10 cellular contexts compared by ENCODE assay signal in the genomic region with DNA sequence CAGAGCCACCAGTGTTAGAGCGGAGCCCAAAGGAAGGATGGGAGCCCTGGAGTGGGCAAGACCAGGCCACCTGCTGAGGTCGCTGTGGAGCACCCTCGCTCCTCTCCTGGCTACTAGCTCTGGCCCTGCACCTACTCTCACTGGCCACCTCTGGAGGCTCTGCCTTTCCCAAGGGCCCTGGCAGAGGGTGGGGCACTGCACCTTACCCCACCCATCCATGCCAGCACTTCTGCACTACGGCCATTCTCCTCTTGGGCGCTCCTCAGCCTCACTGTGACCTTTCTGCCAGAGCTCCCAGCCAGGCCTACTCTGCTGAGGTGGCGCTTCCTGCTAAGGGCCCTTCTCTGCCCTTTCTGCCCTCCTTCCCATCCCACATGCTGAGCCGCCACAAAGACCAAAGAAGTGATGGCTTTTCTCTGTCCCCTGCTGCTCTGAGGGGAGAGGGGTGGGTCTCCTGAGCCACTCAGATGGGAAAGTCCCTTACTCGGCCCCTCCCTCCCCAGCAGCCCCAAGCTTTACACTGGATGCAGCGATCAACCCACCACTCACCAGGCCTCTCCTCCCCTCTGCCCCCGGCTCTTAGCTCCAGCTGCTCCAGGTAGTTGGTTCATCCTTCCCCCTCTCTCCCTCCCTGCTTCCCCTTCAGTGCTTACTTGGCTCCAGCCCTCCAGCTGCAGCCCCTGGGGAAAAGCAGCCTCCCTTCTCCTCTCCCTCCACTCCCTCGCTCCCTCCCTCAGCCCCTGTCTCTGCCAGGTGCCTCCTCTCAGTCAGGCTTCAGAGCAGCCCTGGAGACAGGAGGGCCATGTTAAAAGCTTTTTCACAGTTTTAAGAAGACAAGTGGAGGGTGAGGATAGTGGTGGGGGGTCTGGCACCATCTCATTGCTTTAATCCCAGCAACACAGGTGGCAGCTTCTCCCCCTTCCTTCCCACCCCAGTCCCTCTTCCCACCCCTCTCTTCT. TPM values are rescaled to one million over a fixed set of nuclear protein-coding genes. Genes with fewer than 3 reads are reported as not detected.
A peak's percentile ranks its signal among the peaks of the same experiment; 100 is the strongest.
DNase-seq lines count a peak whose midpoint lies in the region; ATAC-seq lines count a peak whose summit lies in the region.
"Had no signal": no experiment of that assay in that cellular context is flagged by ENCODE, and none has a peak within 500 bp of the region (broad histone marks: within the 10 kb centered on the region; RNA-seq: fewer than 3 reads in every experiment).

No MANE protein-coding gene starts in this region.

- H3K9me3 Mint-ChIP-seq in stimulated activated effector memory CD8-positive, alpha-beta T cell treated with anti-CD3 and anti-CD28 coated beads, Interleukin-12 subunit alpha, Interleukin-12 subunit beta, amount 100 ng/mL, for 72 hours = no peaks in the 10 kb centered on the region
- no peaks in the 10 kb centered on the region for H3K9me3 Mint-ChIP-seq in activated CD4-positive, alpha-beta T cell treated with anti-CD3 and anti-CD28 coated beads, Interleukin-2, amount 10 ng/mL, durations not matched to agents 7 days and 5 days

- H3K27ac Mint-ChIP-seq in stimulated activated effector memory CD8-positive, alpha-beta T cell treated with anti-CD3 and anti-CD28 coated beads, Interleukin-12 subunit alpha, Interleukin-12 subunit beta, amount 100 ng/mL, for 72 hours = peak overlapping the region; percentile 32
- H3K27ac Mint-ChIP-seq in activated CD4-positive, alpha-beta T cell treated with anti-CD3 and anti-CD28 coated beads, Interleukin-2, amount 10 ng/mL, durations not matched to agents 7 days and 5 days = no peak overlapping the region

- H3K4me3 ChIP-seq in ectodermal cell (ENCODE audit: insufficient read depth, low read depth, low read length) = no peak overlapping the region
- H3K4me3 ChIP-seq: upper lobe of left lung had no signal

- peak overlapping the region; percentile 91 for H3K27ac ChIP-seq in ectodermal cell (ENCODE audit: insufficient read depth, low read depth, low read length, poor library complexity, severe bottlenecking)
- H3K27ac ChIP-seq: upper lobe of left lung had no signal

- no peaks in the 10 kb centered on the region for H3K9me3 ChIP-seq in ectodermal cell (ENCODE audit: control insufficient read depth, low read length)
- H3K9me3 ChIP-seq: upper lobe of left lung had no signal

- no peaks in the 10 kb centered on the region for H3K27me3 ChIP-seq in ectodermal cell (ENCODE audit: control insufficient read depth, insufficient read depth, low read length, poor library complexity, severe bottlenecking)
- H3K27me3 ChIP-seq: upper lobe of left lung had no signal

- POLR2A ChIA-PET in activated CD4-positive, alpha-beta T cell treated with anti-CD3 and anti-CD28 coated beads, Interleukin-2, amount 10 ng/mL, durations not matched to agents 7 days and 5 days (lab: Charles Lee) = no interaction called here

- peaks cover 35% of the 10 kb centered on the region for H3K4me1 ChIP-seq in ectodermal cell (ENCODE audit: control insufficient read depth, insufficient read depth, low read length)
- H3K4me1 ChIP-seq: upper lobe of left lung had no signal

- ATAC-seq in stimulated activated effector memory CD8-positive, alpha-beta T cell treated with anti-CD3 and anti-CD28 coated beads, Interleukin-12 subunit alpha, Interleukin-12 subunit beta, amount 100 ng/mL, for 72 hours = peak; percentile 24

- WGBS in ectodermal cell, 2 experiments = 25 to 26% methylated on average over 11 of the region's 11 CpGs

- H3K27me3 Mint-ChIP-seq in activated CD4-positive, alpha-beta T cell treated with anti-CD3 and anti-CD28 coated beads, Interleukin-2, amount 10 ng/mL, durations not matched to agents 7 days and 5 days = no peaks in the 10 kb centered on the region

- peak; percentile 80 for DNase-seq in NCI-H82 (lab: John Stamatoyannopoulos, UW)
- no peak for DNase-seq in NCI-H82 treated with DMSO at 0.1 percent for 48 hours (lab: John Stamatoyannopoulos, UW; ENCODE audit: unreplicated experiment)
- peak; percentile 91 for DNase-seq in NCI-H345 (lab: John Stamatoyannopoulos, UW)
- no peak for DNase-seq in stimulated activated effector memory CD8-positive, alpha-beta T cell treated with anti-CD3 and anti-CD28 coated beads, Interleukin-12 subunit alpha, Interleukin-12 subunit beta, amount 100 ng/mL, for 72 hours (ENCODE audit: low spot score in 2 of 2)
- no peak for DNase-seq in glomerular visceral epithelial cell (ENCODE audit: extremely low spot score)
- DNase-seq in NCI-H146 (lab: John Stamatoyannopoulos, UW) = no peak
- no peak for DNase-seq in activated CD4-positive, alpha-beta T cell treated with anti-CD3 and anti-CD28 coated beads, Interleukin-2, amount 10 ng/mL, durations not matched to agents 7 days and 5 days
- DNase-seq: stimulated activated CD4-positive, alpha-beta T cell treated with anti-CD3 and anti-CD28 coated beads, Interleukin-4, amount 100 ng/mL, for 24 hours; upper lobe of left lung had no signal

- no peaks in the 10 kb centered on the region for H3K4me1 Mint-ChIP-seq in stimulated activated effector memory CD8-positive, alpha-beta T cell treated with anti-CD3 and anti-CD28 coated beads, Interleukin-12 subunit alpha, Interleukin-12 subunit beta, amount 100 ng/mL, for 72 hours
- no peaks in the 10 kb centered on the region for H3K4me1 Mint-ChIP-seq in activated CD4-positive, alpha-beta T cell treated with anti-CD3 and anti-CD28 coated beads, Interleukin-2, amount 10 ng/mL, durations not matched to agents 7 days and 5 days

- no peaks in the 10 kb centered on the region for H3K36me3 ChIP-seq in ectodermal cell (ENCODE audit: control insufficient read depth, insufficient read depth, low read length)

- peaks cover 23% of the 10 kb centered on the region for H3K36me3 Mint-ChIP-seq in stimulated activated effector memory CD8-positive, alpha-beta T cell treated with anti-CD3 and anti-CD28 coated beads, Interleukin-12 subunit alpha, Interleukin-12 subunit beta, amount 100 ng/mL, for 72 hours
- peaks cover 1% of the 10 kb centered on the region for H3K36me3 Mint-ChIP-seq in activated CD4-positive, alpha-beta T cell treated with anti-CD3 and anti-CD28 coated beads, Interleukin-2, amount 10 ng/mL, durations not matched to agents 7 days and 5 days (ENCODE audit: low read depth)

- H3K4me3 Mint-ChIP-seq in stimulated activated effector memory CD8-positive, alpha-beta T cell treated with anti-CD3 and anti-CD28 coated beads, Interleukin-12 subunit alpha, Interleukin-12 subunit beta, amount 100 ng/mL, for 72 hours = no peak overlapping the region
- H3K4me3 Mint-ChIP-seq in activated CD4-positive, alpha-beta T cell treated with anti-CD3 and anti-CD28 coated beads, Interleukin-2, amount 10 ng/mL, durations not matched to agents 7 days and 5 days = no peak overlapping the region

- CTCF ChIA-PET in activated CD4-positive, alpha-beta T cell treated with anti-CD3 and anti-CD28 coated beads, Interleukin-2, amount 10 ng/mL, durations not matched to agents 7 days and 5 days (lab: Charles Lee) = interaction anchor here (0.6 to 2.6 kb wide), 9 partner anchors 11 to 784 kb away, joined by 3 to 12 read pairs (median 3); a partner anchor contains a TSS

RNA-seq across cellular contexts. Expression of a gene that starts 14.8 kb away (rescaled TPM):
- 32.7 TPM for polyA plus RNA-seq in ectodermal cell (2013, experiment 1 of 4)
- polyA plus RNA-seq in ectodermal cell (2013, experiment 2 of 4) = 34.6 TPM
- 22.1 TPM for polyA plus RNA-seq in ectodermal cell (2013, experiment 3 of 4)
- polyA plus RNA-seq in ectodermal cell (2013, experiment 4 of 4) = 25.3 TPM
- 10 to 100 TPM; 38.4 to 40.2 TPM for total RNA-seq in activated CD4-positive, alpha-beta T cell treated with anti-CD3 and anti-CD28 coated beads, Interleukin-2, amount 10 ng/mL, durations not matched to agents 7 days and 5 days

RNA-seq across cellular contexts. Expression of a gene that starts 34.7 kb away (rescaled TPM):
- 12.0 TPM for polyA plus RNA-seq in ectodermal cell (2013, experiment 1 of 4)
- 12.4 TPM for polyA plus RNA-seq in ectodermal cell (2013, experiment 2 of 4)
- 12.6 TPM for polyA plus RNA-seq in ectodermal cell (2013, experiment 3 of 4)
- 14.8 TPM for polyA plus RNA-seq in ectodermal cell (2013, experiment 4 of 4)
- total RNA-seq in activated CD4-positive, alpha-beta T cell treated with anti-CD3 and anti-CD28 coated beads, Interleukin-2, amount 10 ng/mL, durations not matched to agents 7 days and 5 days = 100 to 1,000 TPM in 1 of 2 experiments, 10 to 100 TPM in 1; 83.5 to 106 TPM

RNA-seq across cellular contexts. Expression of a gene that starts 59.6 kb away (rescaled TPM):
- 27.7 TPM for polyA plus RNA-seq in ectodermal cell (2013, experiment 1 of 4)
- 27.2 TPM for polyA plus RNA-seq in ectodermal cell (2013, experiment 2 of 4)
- 20.3 TPM for polyA plus RNA-seq in ectodermal cell (2013, experiment 3 of 4)
- polyA plus RNA-seq in ectodermal cell (2013, experiment 4 of 4) = 22.7 TPM
- 1 to 10 TPM; 6.4 to 7.6 TPM for total RNA-seq in activated CD4-positive, alpha-beta T cell treated with anti-CD3 and anti-CD28 coated beads, Interleukin-2, amount 10 ng/mL, durations not matched to agents 7 days and 5 days

Comparison
In these comparisons a context has a peak if more than half of its experiments do, and no peak if none do; other contexts are left out.
1. DNase-seq: peak in NCI-H82 (single experiment) and NCI-H345 (single experiment); none in NCI-H82 treated with DMSO at 0.1 percent for 48 hours (single experiment), stimulated activated effector memory CD8-positive, alpha-beta T cell treated with anti-CD3 and anti-CD28 coated beads, Interleukin-12 subunit alpha, Interleukin-12 subunit beta, amount 100 ng/mL, for 72 hours (0 of 2), glomerular visceral epithelial cell (single experiment), NCI-H146 (single experiment) and activated CD4-positive, alpha-beta T cell treated with anti-CD3 and anti-CD28 coated beads, Interleukin-2, amount 10 ng/mL, durations not matched to agents 7 days and 5 days (single experiment).